26 cellular contexts compared by ENCODE assay signal in the genomic region with DNA sequence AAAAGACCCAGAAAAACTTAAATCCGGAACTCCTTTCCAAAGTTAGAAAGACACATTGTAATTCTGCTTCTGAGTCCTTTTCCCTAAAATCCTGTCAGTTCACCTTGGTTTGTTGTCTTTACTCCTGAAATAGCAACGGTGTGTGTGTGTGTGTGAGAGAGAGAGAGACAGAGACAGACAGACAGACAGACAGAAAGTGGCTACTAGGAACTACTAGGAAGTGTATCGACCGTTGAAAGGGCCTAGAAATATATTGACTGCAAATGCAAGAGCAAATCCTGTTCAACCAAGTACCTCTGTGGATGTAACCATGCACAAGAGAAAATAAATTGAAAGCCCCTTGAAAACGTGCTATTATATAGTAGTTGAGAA.
A peak's percentile ranks its signal among the peaks of the same experiment; 100 is the strongest.
DNase-seq lines count a peak whose midpoint lies in the region; ATAC-seq and TF ChIP-seq lines count a peak whose summit lies in the region.
"Had no signal": no experiment of that assay in that cellular context is flagged by ENCODE, and none has a peak within 500 bp of the region (broad histone marks: within the 10 kb centered on the region; RNA-seq: fewer than 3 reads in every experiment).

No MANE protein-coding gene starts in this region.

- CTCF ChIA-PET in activated CD4-positive, alpha-beta memory T cell treated with anti-CD3 and anti-CD28 coated beads for 36 hours (lab: Charles Lee), result no interaction called here

- H3K27ac Mint-ChIP-seq in activated CD4-positive, alpha-beta memory T cell treated with anti-CD3 and anti-CD28 coated beads for 36 hours, result no peak overlapping the region
- H3K27ac Mint-ChIP-seq: activated CD4-positive, alpha-beta memory T cell treated with anti-CD3 and anti-CD28 coated beads, Interleukin-2, amount 10 ng/mL, durations not matched to agents 7 days and 5 days; activated naive CD4-positive, alpha-beta T cell treated with anti-CD3 and anti-CD28 coated beads for 36 hours; activated T-cell treated with anti-CD3 and anti-CD28 coated beads, Interleukin-2, amount 50 U/mL, for 24 hours; endodermal cell; mesothelial cell of epicardium; WTC11 had no signal

- H3K27me3 ChIP-seq in osteoblast (ENCODE audit: insufficient read depth, low read length) (no peaks in the 10 kb centered on the region), Peyer's patch (no peaks in the 10 kb centered on the region)
- H3K27me3 ChIP-seq: SJSA1 had no signal

- H3K4me2 ChIP-seq in osteoblast (ENCODE audit: insufficient read depth, low read length), result peak overlapping the region; percentile 84

- no peak for TF ChIP-seq POLR2A in Peyer's patch (IDR thresholded peaks at IDR 0.05)

- H3K27me3 Mint-ChIP-seq in activated CD4-positive, alpha-beta memory T cell treated with anti-CD3 and anti-CD28 coated beads for 36 hours, result no peaks in the 10 kb centered on the region

- peak; percentile 46 for ATAC-seq in Right ventricle myocardium inferior
- ATAC-seq in left ventricle myocardium superior, result peak; percentile 57
- ATAC-seq: GM12878, WTC11 had no signal

- H3K9me3 ChIP-seq in osteoblast (ENCODE audit: low read depth, low read length) (no peaks in the 10 kb centered on the region), Peyer's patch (no peaks in the 10 kb centered on the region)
- H3K9me3 ChIP-seq: SJSA1 had no signal

- DNase-seq in Right ventricle myocardium inferior (ENCODE audit: missing footprints) (no peak), cardiac septum (ENCODE audit: low spot score) (no peak), left ventricle myocardium superior (no peak), osteoblast (ENCODE audit: insufficient read length, low spot score, missing footprints) (no peak), Peyer's patch (no peak), DMS 273 (lab: John Stamatoyannopoulos, UW; ENCODE audit: unreplicated experiment) (no peak)
- no peak for DNase-seq in stimulated activated naive CD4-positive, alpha-beta T cell (lab: John Stamatoyannopoulos, UW)
- no peak for DNase-seq in activated CD4-positive, alpha-beta memory T cell treated with anti-CD3 and anti-CD28 coated beads for 36 hours
- DNase-seq: activated CD4-positive, alpha-beta memory T cell treated with anti-CD3 and anti-CD28 coated beads, Interleukin-2, amount 10 ng/mL, durations not matched to agents 7 days and 5 days; activated naive CD4-positive, alpha-beta T cell treated with anti-CD3 and anti-CD28 coated beads for 36 hours; activated T-cell treated with anti-CD3 and anti-CD28 coated beads, Interleukin-2, amount 50 U/mL, for 24 hours; aorta; C1 segment of cervical spinal cord; DMS153; endodermal cell; hippocampal formation; NCI-H1105; NCI-H526 treated with DMSO at 0.1 percent for 48 hours; retina; stimulated activated naive CD4-positive, alpha-beta T cell treated with Interleukin-2 at 50 U/mL for 16 hours; trophoblast cell had no signal

- intact Hi-C loops in Right ventricle myocardium inferior (cut with DNase I), result no loop called here
- intact Hi-C loops in cardiac septum (cut with DNase I), result no loop called here
- intact Hi-C loops in left ventricle myocardium superior (cut with micrococcal nuclease), result no loop called here
- intact Hi-C loops in activated CD4-positive, alpha-beta memory T cell treated with anti-CD3 and anti-CD28 coated beads for 36 hours (cut with micrococcal nuclease), result no loop called here

- peaks cover 6% of the 10 kb centered on the region for H3K4me1 ChIP-seq in osteoblast (ENCODE audit: insufficient read depth, low read length)
- peaks cover 0 to 9% (median 1%) of the 10 kb centered on the region in 4 donors for H3K4me1 ChIP-seq in Peyer's patch
- H3K4me1 ChIP-seq: SJSA1 had no signal

- H3K4me1 Mint-ChIP-seq in activated CD4-positive, alpha-beta memory T cell treated with anti-CD3 and anti-CD28 coated beads for 36 hours (ENCODE audit: low read depth), result no peaks in the 10 kb centered on the region
- H3K4me1 Mint-ChIP-seq: activated CD4-positive, alpha-beta memory T cell treated with anti-CD3 and anti-CD28 coated beads, Interleukin-2, amount 10 ng/mL, durations not matched to agents 7 days and 5 days; endodermal cell; mesothelial cell of epicardium had no signal

- no peaks in the 10 kb centered on the region for H3K79me2 ChIP-seq in osteoblast (ENCODE audit: insufficient read depth, low read length)

- peak overlapping the region; percentile 80 for H2AFZ ChIP-seq in osteoblast (ENCODE audit: low read length)

- no peaks in the 10 kb centered on the region for H3K9me3 Mint-ChIP-seq in activated CD4-positive, alpha-beta memory T cell treated with anti-CD3 and anti-CD28 coated beads for 36 hours
- H3K9me3 Mint-ChIP-seq: activated CD4-positive, alpha-beta memory T cell treated with anti-CD3 and anti-CD28 coated beads, Interleukin-2, amount 10 ng/mL, durations not matched to agents 7 days and 5 days; activated naive CD4-positive, alpha-beta T cell treated with anti-CD3 and anti-CD28 coated beads for 36 hours; activated T-cell treated with anti-CD3 and anti-CD28 coated beads, Interleukin-2, amount 50 U/mL, for 24 hours; endodermal cell had no signal

- no peak for TF ChIP-seq CTCF in osteoblast (IDR thresholded peaks at IDR 0.05; ENCODE audit: extremely low read depth, low read depth, low read length)
- no peak for TF ChIP-seq CTCF in Peyer's patch (IDR thresholded peaks at IDR 0.05)

- H3K36me3 ChIP-seq in osteoblast (ENCODE audit: insufficient read depth, low read length), result no peaks in the 10 kb centered on the region
- H3K36me3 ChIP-seq in Peyer's patch, result no peaks in the 10 kb centered on the region
- H3K36me3 ChIP-seq: SJSA1 had no signal

- H3K4me3 ChIP-seq in osteoblast (ENCODE audit: insufficient read depth, low read length) (peak overlapping the region; percentile 59), Peyer's patch (no peak overlapping the region)
- H3K4me3 ChIP-seq: GM12878, SJSA1 had no signal

- H3K4me3 Mint-ChIP-seq in activated CD4-positive, alpha-beta memory T cell treated with anti-CD3 and anti-CD28 coated beads for 36 hours, result no peak overlapping the region
- H3K4me3 Mint-ChIP-seq: activated CD4-positive, alpha-beta memory T cell treated with anti-CD3 and anti-CD28 coated beads, Interleukin-2, amount 10 ng/mL, durations not matched to agents 7 days and 5 days; activated naive CD4-positive, alpha-beta T cell treated with anti-CD3 and anti-CD28 coated beads for 36 hours; activated T-cell treated with anti-CD3 and anti-CD28 coated beads, Interleukin-2, amount 50 U/mL, for 24 hours; endodermal cell; mesothelial cell of epicardium; neural crest cell; WTC11 had no signal

- H4K20me1 ChIP-seq in osteoblast (ENCODE audit: insufficient read depth, low read length), result no peaks in the 10 kb centered on the region

- no peaks in the 10 kb centered on the region for H3K36me3 Mint-ChIP-seq in activated CD4-positive, alpha-beta memory T cell treated with anti-CD3 and anti-CD28 coated beads for 36 hours
- H3K36me3 Mint-ChIP-seq: mesothelial cell of epicardium, WTC11 had no signal

- H3K27ac ChIP-seq in osteoblast (ENCODE audit: low read depth, low read length) (peak overlapping the region; percentile 57), Peyer's patch (peak overlapping the region in 2 of 4 donors; percentile 19 to 44)
- H3K27ac ChIP-seq: SJSA1 had no signal

- POLR2A ChIA-PET in activated CD4-positive, alpha-beta memory T cell treated with anti-CD3 and anti-CD28 coated beads for 36 hours (lab: Charles Lee), result no interaction called here
